In genomic region chr19:2587001-2587719, GRCh38 we compare ENCODE assay signal across 14 cellular contexts.
DNase-seq lines count a peak whose midpoint lies in the region; ATAC-seq and TF ChIP-seq lines count a peak whose summit lies in the region.
"Had no signal": no experiment of that assay in that cellular context is flagged by ENCODE, and none has a peak within 500 bp of the region (broad histone marks: within the 10 kb centered on the region; RNA-seq: fewer than 3 reads in every experiment).

No MANE protein-coding gene starts in this region.

- TF ChIP-seq RAD21 in HCT116 (IDR thresholded peaks at IDR 0.05; ENCODE audit: low read depth): no peak

- H2AFZ ChIP-seq in HCT116 (ENCODE audit: low read depth, low read length, poor library complexity, severe bottlenecking): no peak overlapping the region
- H2AFZ ChIP-seq in GM23248: no peak overlapping the region

- no peaks in the 10 kb centered on the region for H3K36me3 Mint-ChIP-seq in central memory CD8-positive, alpha-beta T cell (ENCODE audit: insufficient read depth)

- H3K4me2 ChIP-seq in HCT116 (ENCODE audit: low read length) (peak overlapping the region; percentile 44), GM23248 (ENCODE audit: unreplicated experiment) (no peak overlapping the region)

- H3K9ac ChIP-seq in HCT116 (ENCODE audit: low read length): peak overlapping the region; percentile 25; the same call in 1 of the 2 replicates
- no peak overlapping the region for H3K9ac ChIP-seq in GM23248

- POLR2A ChIA-PET in HCT116 (lab: Charles Lee): interaction anchor here (0.9 kb wide), 1 partner anchor 111 kb away, joined by 5 read pairs; the partner anchor contains the start of gene GADD45B

- no peaks in the 10 kb centered on the region for H3K36me3 ChIP-seq in HCT116 (ENCODE audit: control insufficient read depth in 1 of 2, insufficient read depth in 2 of 2, low read length in 2 of 2)
- H3K36me3 ChIP-seq in right lobe of liver: no peaks in the 10 kb centered on the region
- no peaks in the 10 kb centered on the region for H3K36me3 ChIP-seq in stomach
- no peaks in the 10 kb centered on the region for H3K36me3 ChIP-seq in GM23248 (ENCODE audit: low read depth)
- H3K36me3 ChIP-seq: WERI-Rb-1 had no signal

- no peak for TF ChIP-seq CTCF in HCT116 (IDR thresholded peaks at IDR 0.05 in 2 of 3, conservative IDR thresholded peaks at IDR 0.05 in 1 of 3; ENCODE audit: borderline replicate concordance in 1 of 3, insufficient read depth in 1 of 3, low read depth in 2 of 3, low read length in 2 of 3)
- no peak for TF ChIP-seq CTCF in right lobe of liver (IDR thresholded peaks at IDR 0.05)
- no peak for TF ChIP-seq CTCF in stomach (IDR thresholded peaks at IDR 0.05)

- CTCF ChIA-PET in HCT116 (lab: Charles Lee): interaction anchor here (1.0 kb wide), 1 partner anchor 27 kb away, joined by 3 read pairs; no protein-coding TSS in a partner anchor

- H3K4me3 Mint-ChIP-seq in central memory CD8-positive, alpha-beta T cell: no peak overlapping the region
- H3K4me3 Mint-ChIP-seq: activated T-cell treated with anti-CD3 and anti-CD28 coated beads, Interleukin-2, amount 50 U/mL, for 4 hours had no signal

- ATAC-seq in HCT116 (peak; percentile 72), right lobe of liver (no peak)
- ATAC-seq in central memory CD8-positive, alpha-beta T cell (replicated peaks; ENCODE audit: extremely low read depth, poor library complexity, severe bottlenecking): no peak
- ATAC-seq: activated T-cell treated with anti-CD3 and anti-CD28 coated beads, Interleukin-2, amount 50 U/mL, for 4 hours had no signal

- in situ Hi-C loops in GM23248 (cut with MboI): loop anchor here (10.0 kb wide), 1 partner anchor 102 kb away; no protein-coding TSS in a partner anchor

- no peak for TF ChIP-seq EP300 in stomach (IDR thresholded peaks at IDR 0.05)

- H3K27ac Mint-ChIP-seq in central memory CD8-positive, alpha-beta T cell (ENCODE audit: low read depth): peak overlapping the region; percentile 39

- DNase-seq in HCT116 (ENCODE audit: low read depth, low spot score) (no peak), right lobe of liver (no peak), stomach (no peak), NOMO-1 treated with dmso at 0.1 percent for 144 hours (lab: John Stamatoyannopoulos, UW; ENCODE audit: unreplicated experiment) (no peak), HUDEP-2 (lab: John Stamatoyannopoulos, UW; ENCODE audit: unreplicated experiment in 76 of 76) (no peak), NCI-H1436 (lab: John Stamatoyannopoulos, UW) (no peak), GM23248 (no peak)
- no peak for DNase-seq in central memory CD8-positive, alpha-beta T cell (ENCODE audit: low spot score in 2 of 2)
- DNase-seq: activated T-cell treated with anti-CD3 and anti-CD28 coated beads, Interleukin-2, amount 50 U/mL, for 4 hours; NCI-H1048; NCI-H510A; SIG-M5; WERI-Rb-1 had no signal

- no peak for TF ChIP-seq POLR2A in HCT116 (IDR thresholded peaks at IDR 0.05; ENCODE audit: borderline replicate concordance, extremely low read depth, insufficient read depth, insufficient read length)
- no peak for TF ChIP-seq POLR2A in right lobe of liver (IDR thresholded peaks at IDR 0.05)
- TF ChIP-seq POLR2A in stomach (IDR thresholded peaks at IDR 0.05): no peak

- no peaks in the 10 kb centered on the region for H3K9me2 ChIP-seq in HCT116 (ENCODE audit: insufficient read depth)
- H3K9me2 ChIP-seq in GM23248 (ENCODE audit: insufficient read depth): no peaks in the 10 kb centered on the region

- H3K27me3 ChIP-seq in HCT116 (ENCODE audit: insufficient read depth, low read length): no peaks in the 10 kb centered on the region
- H3K27me3 ChIP-seq in right lobe of liver: no peaks in the 10 kb centered on the region
- no peaks in the 10 kb centered on the region for H3K27me3 ChIP-seq in stomach
- H3K27me3 ChIP-seq in GM23248 (replicated peaks; ENCODE audit: insufficient read depth): no peaks in the 10 kb centered on the region

- H3K9me3 Mint-ChIP-seq in central memory CD8-positive, alpha-beta T cell: no peaks in the 10 kb centered on the region

- intact Hi-C loops in HCT116 (cut with micrococcal nuclease): no loop called here
- intact Hi-C loops in right lobe of liver (cut with DNase I): no loop called here
- intact Hi-C loops in stomach (cut with DNase I; ENCODE audit: low total_unique reads): loop anchor here (10.0 kb wide), 1 partner anchor 112 kb away; the partner anchor contains the start of gene GADD45B

- H4K20me1 ChIP-seq in HCT116 (ENCODE audit: insufficient read depth): no peaks in the 10 kb centered on the region
- no peaks in the 10 kb centered on the region for H4K20me1 ChIP-seq in GM23248 (ENCODE audit: insufficient read depth)

- no peaks in the 10 kb centered on the region for H3K79me2 ChIP-seq in HCT116 (ENCODE audit: insufficient read depth, low read length)
- no peaks in the 10 kb centered on the region for H3K79me2 ChIP-seq in GM23248 (ENCODE audit: insufficient read depth)

- BruUV-seq in HCT116 (replicated peaks; lab: Mats Ljungman, UMichigan): no TSS peak

- no peaks in the 10 kb centered on the region for H3K4me1 Mint-ChIP-seq in central memory CD8-positive, alpha-beta T cell

- 72% methylated on average over 5 of the region's 32 CpGs for WGBS in right lobe of liver (ENCODE audit: insufficient coverage, low coverage, low lambda C conversion rate, missing lambda C conversion rate)
- 73 to 79% (median 77%) methylated on average over 32 of the region's 32 CpGs for WGBS in stomach, 5 donors
- 78 to 79% methylated on average over 32 of the region's 32 CpGs for WGBS in GM23248 (ENCODE audit: low coverage in 1 of 2, low lambda C conversion rate in 2 of 2, missing lambda C conversion rate in 2 of 2), 2 experiments

- H3K27ac ChIP-seq in HCT116 (ENCODE audit: low read depth, low read length) (no peak overlapping the region), right lobe of liver (peak overlapping the region; percentile 78 to 96 (median 95)), stomach (peak overlapping the region; percentile 83 to 89 (median 85)), GM23248 (no peak overlapping the region)
- H3K27ac ChIP-seq: C4-2B, WERI-Rb-1 had no signal

- H3K4me3 ChIP-seq in HCT116 (replicated peaks in 1 of 2; ENCODE audit: low read depth in 1 of 2, low read length in 2 of 2) (no peak overlapping the region), right lobe of liver (no peak overlapping the region), stomach (no peak overlapping the region), GM23248 (no peak overlapping the region)

- H3K9me3 ChIP-seq in HCT116 (ENCODE audit: control insufficient read depth in 1 of 2, insufficient read depth in 1 of 2, low read depth in 1 of 2, low read length in 2 of 2): 0 out of 4 replicates have a peak, but pooled peaks cover 0 to 7% of the 10 kb centered on the region in 2 experiments
- peaks cover 0 to 2% (median 0%) of the 10 kb centered on the region in 4 donors for H3K9me3 ChIP-seq in right lobe of liver
- peaks cover 0 to 9% (median 6%) of the 10 kb centered on the region in 4 donors for H3K9me3 ChIP-seq in stomach
- no peaks in the 10 kb centered on the region for H3K9me3 ChIP-seq in GM23248 (ENCODE audit: low read depth)

- RAD21 ChIA-PET in HCT116 (lab: Charles Lee; ENCODE audit: low non-redundant PET in 1 of 2, low total read pairs in 2 of 2, uncharacterized antibody in 2 of 2, unreplicated experiment in 2 of 2): no interaction called here

- no peaks in the 10 kb centered on the region for H3F3A ChIP-seq in GM23248 (ENCODE audit: insufficient read depth)

- peaks cover 6 to 22% of the 10 kb centered on the region in 2 experiments; a peak in 3 of 4 replicates for H3K4me1 ChIP-seq in HCT116 (ENCODE audit: control insufficient read depth in 1 of 2, insufficient read depth in 2 of 2, low read length in 2 of 2)
- H3K4me1 ChIP-seq in right lobe of liver: peaks cover 0 to 26% (median 11%) of the 10 kb centered on the region in 4 donors
- peaks cover 20 to 29% (median 24%) of the 10 kb centered on the region in 4 donors for H3K4me1 ChIP-seq in stomach
- H3K4me1 ChIP-seq in GM23248 (ENCODE audit: insufficient read depth): no peaks in the 10 kb centered on the region

- peaks cover 7% of the 10 kb centered on the region for H3K27me3 Mint-ChIP-seq in central memory CD8-positive, alpha-beta T cell

TF ChIP-seq in HCT116, 20 proteins besides CTCF, POLR2A, EP300 and RAD21:
- TF ChIP-seq, protein P1, sequence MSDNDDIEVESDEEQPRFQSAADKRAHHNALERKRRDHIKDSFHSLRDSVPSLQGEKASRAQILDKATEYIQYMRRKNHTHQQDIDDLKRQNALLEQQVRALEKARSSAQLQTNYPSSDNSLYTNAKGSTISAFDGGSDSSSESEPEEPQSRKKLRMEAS (IDR thresholded peaks at IDR 0.05): peak; percentile 85
- TF ChIP-seq SRF (IDR thresholded peaks at IDR 0.05; ENCODE audit: low read depth) (no peak), ZFX (IDR thresholded peaks at IDR 0.05) (peak; percentile 22; the same call in 1 of the 2 replicates), TCF7L2 (IDR thresholded peaks at IDR 0.05; ENCODE audit: borderline replicate concordance, extremely low read depth, insufficient read depth, insufficient read length) (peak; percentile 71)

Comparison
In these comparisons a context has a peak if more than half of its experiments do, and no peak if none do; other contexts are left out.
1. H3K27ac ChIP-seq: peak in right lobe of liver (3 of 3) and stomach (5 of 5); none in HCT116 (single experiment) and GM23248 (single experiment).